8 cellular contexts compared by ENCODE assay signal in the genomic region with DNA sequence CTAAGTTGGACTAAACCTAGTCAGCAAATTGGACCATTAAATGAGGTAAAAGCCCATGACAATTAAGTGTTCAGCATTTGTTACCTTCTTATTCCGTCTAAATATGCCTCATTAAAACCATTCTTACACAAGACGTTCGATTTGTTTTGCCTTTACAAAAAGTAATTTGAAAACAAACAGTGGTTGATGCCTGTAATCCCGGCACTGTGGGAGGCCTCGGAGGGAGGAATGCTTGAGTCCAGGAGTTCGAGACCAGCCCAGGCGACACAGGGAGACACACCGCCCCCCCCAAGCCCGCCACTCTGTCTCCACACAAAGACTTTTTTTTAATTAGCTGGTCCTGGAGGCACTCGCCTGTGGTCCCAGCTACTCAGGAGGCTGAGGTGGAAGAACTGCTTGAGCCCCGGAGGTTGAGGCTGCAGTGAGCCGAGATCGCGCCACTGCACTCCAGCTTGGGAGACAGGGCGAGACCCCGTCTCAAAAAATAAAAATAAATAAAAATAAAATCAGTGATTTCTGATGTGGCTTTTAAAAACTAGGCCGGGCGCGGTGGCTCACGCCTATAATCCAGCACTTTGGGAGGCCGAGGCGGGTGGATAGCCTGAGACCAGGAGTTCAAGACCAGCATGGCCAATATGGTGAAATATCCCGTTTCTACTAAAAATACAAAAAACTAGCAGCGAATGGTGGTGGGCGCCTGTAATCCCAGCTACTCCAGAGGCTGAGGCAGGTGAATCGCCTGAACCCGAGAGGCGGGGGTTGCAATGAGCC. TPM values are rescaled to one million over a fixed set of nuclear protein-coding genes. Genes with fewer than 3 reads are reported as not detected.
DNase-seq lines count a peak whose midpoint lies in the region; FAIRE-seq lines count a peak whose summit lies in the region.

No MANE protein-coding gene starts in this region.

- H3K27me3 ChIP-seq in SJSA1 (replicated peaks) (no peaks in the 10 kb centered on the region; the same call in 1 of the 2 replicates), muscle layer of duodenum (ENCODE audit: low read depth, low read length) (no peaks in the 10 kb centered on the region)
- H3K27me3 ChIP-seq in effector memory CD4-positive, alpha-beta T cell (replicated peaks; ENCODE audit: control insufficient read depth, insufficient read depth, low read length, poor library complexity, severe bottlenecking) = no peaks in the 10 kb centered on the region

- no peaks in the 10 kb centered on the region for H3K9me3 ChIP-seq in SJSA1 (replicated peaks)
- no peaks in the 10 kb centered on the region for H3K9me3 ChIP-seq in effector memory CD4-positive, alpha-beta T cell (ENCODE audit: control insufficient read depth, low read length)
- H3K9me3 ChIP-seq in muscle layer of duodenum (ENCODE audit: control insufficient read depth in 1 of 2, low read length in 2 of 2) = no peaks in the 10 kb centered on the region

- H3K36me3 ChIP-seq in SJSA1 (peaks cover 34% of the 10 kb centered on the region), muscle layer of duodenum (ENCODE audit: control insufficient read depth in 1 of 2, insufficient read depth in 2 of 2, low read length in 2 of 2) (peaks cover 0 to 4% of the 10 kb centered on the region in 2 donors)
- H3K36me3 ChIP-seq in effector memory CD4-positive, alpha-beta T cell (ENCODE audit: control insufficient read depth, insufficient read depth, low read length) = peaks cover 5% of the 10 kb centered on the region

- H3K4me3 ChIP-seq in SJSA1 (peak overlapping the region; percentile 74), muscle layer of duodenum (ENCODE audit: low read depth in 1 of 2, low read length in 2 of 2) (peak overlapping the region; percentile 67 to 74)
- peak overlapping the region; percentile 94 for H3K4me3 ChIP-seq in effector memory CD4-positive, alpha-beta T cell (ENCODE audit: insufficient read depth, low read depth, low read length, poor library complexity, severe bottlenecking)

- H3K4me1 ChIP-seq in SJSA1 (replicated peaks) = peaks cover 14% of the 10 kb centered on the region
- H3K4me1 ChIP-seq in effector memory CD4-positive, alpha-beta T cell (ENCODE audit: control insufficient read depth, insufficient read depth, low read length, poor library complexity, severe bottlenecking) = peaks cover 34% of the 10 kb centered on the region
- H3K4me1 ChIP-seq in muscle layer of duodenum (ENCODE audit: control insufficient read depth in 1 of 2, insufficient read depth in 2 of 2, low read length in 2 of 2) = peaks cover 18 to 42% of the 10 kb centered on the region in 2 donors

- FAIRE-seq in HTR-8/SVneo (lab: Jason Lieb, UNC) = no peak

- DNase-seq in DMS53 (lab: John Stamatoyannopoulos, UW) = peak; percentile 33
- DNase-seq in DMS53 treated with DMSO at 0.1 percent for 48 hours (lab: John Stamatoyannopoulos, UW; ENCODE audit: unreplicated experiment) = no peak
- DNase-seq in SJSA1 (ENCODE audit: low read depth in 1 of 2, low spot score in 2 of 2) = peak in 1 of 2 experiments; percentile 5
- DNase-seq in effector memory CD4-positive, alpha-beta T cell = peak in 1 of 3 donors; percentile 1
- no peak for DNase-seq in occipital lobe (lab: John Stamatoyannopoulos, UW)
- DNase-seq in HTR-8/SVneo (ENCODE audit: insufficient read length, low spot score) = no peak
- no peak for DNase-seq in NCI-H446 (lab: John Stamatoyannopoulos, UW)

- peak overlapping the region; percentile 32 for H3K27ac ChIP-seq in SJSA1
- peak overlapping the region; percentile 93 for H3K27ac ChIP-seq in effector memory CD4-positive, alpha-beta T cell (ENCODE audit: insufficient read depth, low read length, poor library complexity, severe bottlenecking)
- peak overlapping the region; percentile 69 for H3K27ac ChIP-seq in muscle layer of duodenum (ENCODE audit: low read length)

RNA-seq across cellular contexts. Expression of a gene that starts 0.9 kb away (rescaled TPM):
- 263 and 304 TPM in 2 replicates for total RNA-seq in SJSA1 (2014; rRNA removed; shearing (Covaris generic))
- 1,381 TPM for total RNA-seq in occipital lobe

RNA-seq across cellular contexts. Expression of a gene that starts 44.5 kb away (rescaled TPM):
- 8.8 and 18.4 TPM in 2 replicates for total RNA-seq in SJSA1 (2014; rRNA removed; shearing (Covaris generic))
- total RNA-seq in occipital lobe = 11.1 TPM

RNA-seq across cellular contexts. Expression of a gene that starts 56.5 kb away (rescaled TPM):
- total RNA-seq in SJSA1 (2014; rRNA removed; shearing (Covaris generic)) = 63.9 and 81.8 TPM in 2 replicates
- total RNA-seq in occipital lobe = 1.6 TPM

Comparison
In these comparisons a context has a peak if more than half of its experiments do, and no peak if none do; other contexts are left out.
1. H3K27ac ChIP-seq: peak in every context shown above with its lines; median percentile 93 in effector memory CD4-positive, alpha-beta T cell; 69 in muscle layer of duodenum; 32 in SJSA1.
2. RNA of a gene that starts 56.5 kb away (total RNA-seq): 63.9 to 81.8 TPM in SJSA1; 1.6 TPM in occipital lobe (single experiment); every median in the first group is over 10 times any median in the second.
3. Peak in every context shown above with its lines, with median percentiles within 50 percentile points of each other: H3K4me3 ChIP-seq.